In the genomic region with DNA sequence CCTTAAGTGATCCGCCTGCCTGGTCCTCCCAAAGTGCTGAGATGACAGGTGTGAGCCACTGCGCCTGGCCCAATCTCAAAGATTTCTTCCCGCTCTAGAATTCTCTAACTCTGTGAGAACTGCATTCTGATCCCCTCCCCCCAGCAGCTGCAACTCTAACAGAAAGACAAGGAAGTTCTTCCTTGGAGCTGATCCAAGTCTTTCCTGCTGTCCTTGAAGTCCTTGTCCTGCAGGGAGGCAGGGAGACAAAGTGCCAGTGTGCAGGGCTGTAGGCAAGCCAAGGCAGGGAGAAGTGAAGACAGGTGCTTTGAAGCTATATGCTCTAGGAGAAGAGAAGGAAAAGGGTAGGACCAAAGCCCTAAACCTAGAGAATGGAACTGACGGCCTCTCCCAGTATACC, we compare ENCODE assay signal across 19 cellular contexts. TPM values are rescaled to one million over a fixed set of nuclear protein-coding genes. Genes with fewer than 3 reads are reported as not detected.
DNase-seq lines count a peak whose midpoint lies in the region; ATAC-seq, FAIRE-seq and TF ChIP-seq lines count a peak whose summit lies in the region.
"Had no signal": no experiment of that assay in that cellular context is flagged by ENCODE, and none has a peak within 500 bp of the region (broad histone marks: within the 10 kb centered on the region; RNA-seq: fewer than 3 reads in every experiment).

No MANE protein-coding gene starts in this region.

- intact Hi-C loops in activated naive CD4-positive, alpha-beta T cell treated with anti-CD3 and anti-CD28 coated beads for 36 hours (cut with micrococcal nuclease), result no loop called here

- H3K4me3 Mint-ChIP-seq in astrocyte (ENCODE audit: unreplicated experiment), result peak overlapping the region; percentile 17
- no peak overlapping the region for H3K4me3 Mint-ChIP-seq in activated naive CD4-positive, alpha-beta T cell treated with anti-CD3 and anti-CD28 coated beads for 36 hours
- H3K4me3 Mint-ChIP-seq: activated CD4-positive, alpha-beta T cell treated with anti-CD3 and anti-CD28 coated beads for 36 hours; naive B cell had no signal

- no peak for FAIRE-seq in astrocyte (lab: Jason Lieb, UNC)

- in situ Hi-C loops in Caki2 (cut with HindIII; ENCODE audit: low pct_unique_long_range_greater_than_20kb, low sequenced_read_pairs), result no loop called here

- no peaks in the 10 kb centered on the region for H3K36me3 Mint-ChIP-seq in astrocyte (ENCODE audit: low read depth, unreplicated experiment)
- H3K36me3 Mint-ChIP-seq in activated naive CD4-positive, alpha-beta T cell treated with anti-CD3 and anti-CD28 coated beads for 36 hours (ENCODE audit: low read depth), result no peaks in the 10 kb centered on the region
- H3K36me3 Mint-ChIP-seq: naive B cell had no signal

- peaks cover 4% of the 10 kb centered on the region for H3K4me1 ChIP-seq in astrocyte (ENCODE audit: insufficient read depth, low read length)

- TF ChIP-seq CTCF in astrocyte (IDR thresholded peaks at IDR 0.05; ENCODE audit: insufficient read depth, low read depth, low read length), result no peak

- no peak overlapping the region for H3K4me3 ChIP-seq in astrocyte (ENCODE audit: insufficient read depth, low read depth, low read length)
- H3K4me3 ChIP-seq: left lung, smooth muscle cell, thoracic aorta had no signal

- H3K27ac ChIP-seq in astrocyte (ENCODE audit: low read depth, low read length), result no peak overlapping the region
- H3K27ac ChIP-seq: left lung, thoracic aorta had no signal

- H3K9me3 Mint-ChIP-seq in astrocyte (ENCODE audit: unreplicated experiment), result no peaks in the 10 kb centered on the region
- H3K9me3 Mint-ChIP-seq in activated naive CD4-positive, alpha-beta T cell treated with anti-CD3 and anti-CD28 coated beads for 36 hours, result no peaks in the 10 kb centered on the region
- H3K9me3 Mint-ChIP-seq: naive B cell had no signal

- peak; percentile 61 for DNase-seq in Caki2 (ENCODE audit: low read depth)
- peak; percentile 20 for DNase-seq in NCI-H1105 treated with DMSO at 0.1 percent for 48 hours (lab: John Stamatoyannopoulos, UW)
- no peak for DNase-seq in astrocyte (ENCODE audit: low read depth)
- peak; percentile 84 for DNase-seq in myocyte (ENCODE audit: low read depth)
- no peak for DNase-seq in activated naive CD4-positive, alpha-beta T cell treated with anti-CD3 and anti-CD28 coated beads for 36 hours
- no peak for DNase-seq in stimulated activated CD4-positive, alpha-beta T cell treated with anti-CD3 and anti-CD28 coated beads, Interleukin-4, amount 100 ng/mL, for 4 hours
- DNase-seq: activated CD4-positive, alpha-beta T cell treated with anti-CD3 and anti-CD28 coated beads for 36 hours; activated effector memory CD4-positive, alpha-beta T cell treated with anti-CD3 and anti-CD28 coated beads, Interleukin-2, amount 50 U/mL, for 16 hours; foreskin fibroblast; Karpas-422; left lung; naive B cell; NCI-H1417 treated with DMSO at 0.1 percent for 48 hours; SK-N-SH had no signal

- ATAC-seq in GM21619 (IDR thresholded peaks at IDR 0.05; ENCODE audit: unreplicated experiment), result no peak
- ATAC-seq: activated CD4-positive, alpha-beta T cell treated with anti-CD3 and anti-CD28 coated beads for 36 hours; left lung had no signal

- H3K9ac ChIP-seq in astrocyte (ENCODE audit: low read length), result no peak overlapping the region
- H3K9ac ChIP-seq: SK-N-SH had no signal

- H4K20me1 ChIP-seq in astrocyte (ENCODE audit: insufficient read depth, low read length), result no peaks in the 10 kb centered on the region

- H3K9me3 ChIP-seq in astrocyte (ENCODE audit: insufficient read depth, low read depth, low read length), result no peaks in the 10 kb centered on the region
- H3K9me3 ChIP-seq: left lung, SK-N-SH, thoracic aorta had no signal

- no peaks in the 10 kb centered on the region for H3K36me3 ChIP-seq in astrocyte (ENCODE audit: insufficient read depth, low read length)
- H3K36me3 ChIP-seq: left lung, thoracic aorta had no signal

- peaks cover 4% of the 10 kb centered on the region for H3K4me1 Mint-ChIP-seq in astrocyte (ENCODE audit: low read depth, unreplicated experiment)
- H3K4me1 Mint-ChIP-seq in activated naive CD4-positive, alpha-beta T cell treated with anti-CD3 and anti-CD28 coated beads for 36 hours (ENCODE audit: low read depth), result peaks cover 11% of the 10 kb centered on the region

- no peak overlapping the region for H3K4me2 ChIP-seq in astrocyte (ENCODE audit: low read length)
- H3K4me2 ChIP-seq: SK-N-SH, smooth muscle cell had no signal

- H3K27me3 Mint-ChIP-seq in astrocyte (ENCODE audit: low read depth, unreplicated experiment), result no peaks in the 10 kb centered on the region
- no peaks in the 10 kb centered on the region for H3K27me3 Mint-ChIP-seq in activated naive CD4-positive, alpha-beta T cell treated with anti-CD3 and anti-CD28 coated beads for 36 hours (ENCODE audit: low read depth)
- H3K27me3 Mint-ChIP-seq: activated CD4-positive, alpha-beta T cell treated with anti-CD3 and anti-CD28 coated beads for 36 hours had no signal

- H3K27me3 ChIP-seq in astrocyte (ENCODE audit: insufficient read depth, low read length), result peaks cover 2% of the 10 kb centered on the region
- H3K27me3 ChIP-seq: left lung had no signal

- no peak overlapping the region for H3K27ac Mint-ChIP-seq in astrocyte (ENCODE audit: unreplicated experiment)
- H3K27ac Mint-ChIP-seq in activated naive CD4-positive, alpha-beta T cell treated with anti-CD3 and anti-CD28 coated beads for 36 hours, result no peak overlapping the region
- H3K27ac Mint-ChIP-seq: activated CD4-positive, alpha-beta T cell treated with anti-CD3 and anti-CD28 coated beads for 36 hours had no signal

- H2AFZ ChIP-seq in astrocyte (ENCODE audit: low read depth, low read length), result no peak overlapping the region

- H3K79me2 ChIP-seq in astrocyte (ENCODE audit: insufficient read depth, low read length), result no peaks in the 10 kb centered on the region

- CTCF ChIA-PET in activated naive CD4-positive, alpha-beta T cell treated with anti-CD3 and anti-CD28 coated beads for 36 hours (lab: Charles Lee), result interaction anchor here (0.6 kb wide), 1 partner anchor 400 kb away, joined by 3 read pairs; no protein-coding TSS in a partner anchor

RNA-seq across cellular contexts. Expression of gene GGA1, which starts 9.5 kb away (rescaled TPM):
- total RNA-seq in Caki2 (2014; rRNA removed; shearing (Covaris generic); ENCODE audit: low replicate concordance), result 43.4 and 52.0 TPM in 2 replicates
- total RNA-seq in astrocyte, result 39.9 and 43.1 TPM in 2 replicates
- total RNA-seq in myocyte, result 50.6 and 65.0 TPM in 2 replicates
- 54.1 TPM for polyA plus RNA-seq in myocyte (2012)
- total RNA-seq in activated naive CD4-positive, alpha-beta T cell treated with anti-CD3 and anti-CD28 coated beads for 36 hours, result 10 to 100 TPM; 46.1 to 49.1 TPM

RNA-seq across cellular contexts. Expression of gene LGALS2, which starts 19.3 kb away (rescaled TPM):
- total RNA-seq in Caki2 (2014; rRNA removed; shearing (Covaris generic); ENCODE audit: low replicate concordance), result not detected in 2 replicates
- not detected in 2 replicates for total RNA-seq in astrocyte
- total RNA-seq in myocyte, result not detected in 2 replicates
- polyA plus RNA-seq in myocyte (2012), result not detected
- not detected for total RNA-seq in activated naive CD4-positive, alpha-beta T cell treated with anti-CD3 and anti-CD28 coated beads for 36 hours
- total RNA-seq: activated CD4-positive, alpha-beta T cell treated with anti-CD3 and anti-CD28 coated beads for 36 hours; chondrocyte; posterior vena cava; smooth muscle cell; thoracic aorta had no signal
- polyA plus RNA-seq: SK-N-SH had no signal

RNA-seq across cellular contexts. Expression of gene CDC42EP1, which starts 38.9 kb away (rescaled TPM):
- 8.9 and 9.1 TPM in 2 replicates for total RNA-seq in Caki2 (2014; rRNA removed; shearing (Covaris generic); ENCODE audit: low replicate concordance)
- total RNA-seq in astrocyte, result 106 and 109 TPM in 2 replicates
- 76.4 and 76.6 TPM in 2 replicates for total RNA-seq in myocyte
- polyA plus RNA-seq in myocyte (2012), result 168 TPM
- 1 to 10 TPM; 1.9 to 2.8 TPM for total RNA-seq in activated naive CD4-positive, alpha-beta T cell treated with anti-CD3 and anti-CD28 coated beads for 36 hours

RNA-seq across cellular contexts. Expression of gene SH3BP1, which starts 40.3 kb away (rescaled TPM):
- total RNA-seq in Caki2 (2014; rRNA removed; shearing (Covaris generic); ENCODE audit: low replicate concordance), result 1.2 and 3.2 TPM in 2 replicates
- total RNA-seq in astrocyte (26.5 and 31.6 TPM in 2 replicates), myocyte (not detected in 2 replicates)
- 1.6 TPM for polyA plus RNA-seq in myocyte (2012)
- 10 to 100 TPM; 45.9 to 51.0 TPM for total RNA-seq in activated naive CD4-positive, alpha-beta T cell treated with anti-CD3 and anti-CD28 coated beads for 36 hours

RNA-seq across cellular contexts. Expression of gene PDXP, which starts 59.4 kb away (rescaled TPM):
- 51.9 and 75.8 TPM in 2 replicates for total RNA-seq in Caki2 (2014; rRNA removed; shearing (Covaris generic); ENCODE audit: low replicate concordance)
- total RNA-seq in astrocyte, result 18.9 and 22.4 TPM in 2 replicates
- total RNA-seq in myocyte, result 30.0 and 34.5 TPM in 2 replicates
- polyA plus RNA-seq in myocyte (2012), result 26.9 TPM
- 10 to 100 TPM; 17.4 to 19.2 TPM for total RNA-seq in activated naive CD4-positive, alpha-beta T cell treated with anti-CD3 and anti-CD28 coated beads for 36 hours

Comparison
In these comparisons a context has a peak if more than half of its experiments do, and no peak if none do; other contexts are left out.
1. DNase-seq: peak in Caki2 (single experiment), NCI-H1105 treated with DMSO at 0.1 percent for 48 hours (single experiment) and myocyte (single experiment); none in astrocyte (single experiment), activated naive CD4-positive, alpha-beta T cell treated with anti-CD3 and anti-CD28 coated beads for 36 hours (single experiment) and stimulated activated CD4-positive, alpha-beta T cell treated with anti-CD3 and anti-CD28 coated beads, Interleukin-4, amount 100 ng/mL, for 4 hours (0 of 2).